Comparison of ENCODE assay signal across 15 cellular contexts in genomic region chr20:59823030-59823423, GRCh38.
"Had no signal": no experiment of that assay in that cellular context is flagged by ENCODE, and none has a peak within 500 bp of the region (broad histone marks: within the 10 kb centered on the region; RNA-seq: fewer than 3 reads in every experiment).

No MANE protein-coding gene starts in this region.

- H3K4me1 ChIP-seq: adrenal gland, thyroid gland had no signal

- H3K36me3 Mint-ChIP-seq: activated naive CD4-positive, alpha-beta T cell treated with anti-CD3 and anti-CD28 coated beads, Interleukin-2, amount 50 U/mL, for 72 hours; naive thymus-derived CD8-positive, alpha-beta T cell had no signal

- H3K27ac ChIP-seq: adrenal gland, cardiac muscle cell, sigmoid colon, thyroid gland had no signal

- H3K9me3 Mint-ChIP-seq: activated B cell treated with CpG ODN at 0.5 μM for 24 hours; activated naive CD4-positive, alpha-beta T cell treated with anti-CD3 and anti-CD28 coated beads, Interleukin-2, amount 50 U/mL, for 72 hours; activated T-helper 1 cell treated with anti-CD3 and anti-CD28 coated beads, Interleukin-12 subunit alpha, Interleukin-12 subunit beta, Interleukin-2, Interleukin-4 antibody, amounts not matched to agents 30 ng/mL and 10 ng/mL and 1 ng/mL, durations not matched to agents 14 hours and 24 hours and 36 hours; naive thymus-derived CD8-positive, alpha-beta T cell had no signal

- H3K27ac Mint-ChIP-seq: activated B cell treated with CpG ODN at 0.5 μM for 24 hours; activated CD8-positive, alpha-beta T cell treated with anti-CD3 and anti-CD28 coated beads, Interleukin-2, amount 10 ng/mL, durations not matched to agents 7 days and 5 days; activated naive CD4-positive, alpha-beta T cell treated with anti-CD3 and anti-CD28 coated beads, Interleukin-2, amount 50 U/mL, for 72 hours; activated T-helper 1 cell treated with anti-CD3 and anti-CD28 coated beads, Interleukin-12 subunit alpha, Interleukin-12 subunit beta, Interleukin-2, Interleukin-4 antibody, amounts not matched to agents 30 ng/mL and 10 ng/mL and 1 ng/mL, durations not matched to agents 14 hours and 24 hours and 36 hours; stimulated activated naive B cell treated with anti-CD40 and anti-IgM and Interleukin-4, amounts not matched to agents 10 μg/mL and 1 μg/mL and 100 μg/mL, for 72 hours had no signal

- H3K27me3 Mint-ChIP-seq: activated B cell treated with CpG ODN at 0.5 μM for 24 hours had no signal

- H3K4me3 ChIP-seq: adrenal gland, cardiac muscle cell, sigmoid colon, thyroid gland had no signal

- H3K27me3 ChIP-seq: adrenal gland, cardiac muscle cell, thyroid gland had no signal

- DNase-seq: activated B cell treated with CpG ODN at 0.5 μM for 24 hours; activated CD4-positive, alpha-beta T cell treated with anti-CD3 and anti-CD28 coated beads for 4 hours; activated CD8-positive, alpha-beta T cell treated with anti-CD3 and anti-CD28 coated beads, Interleukin-2, amount 10 ng/mL, durations not matched to agents 7 days and 5 days; activated gamma-delta T cell treated with Interleukin-2 at 50 U/mL for 16 hours; foreskin melanocyte; mesenchymal stem cell; naive thymus-derived CD8-positive, alpha-beta T cell; sigmoid colon; stimulated activated CD4-positive, alpha-beta T cell treated with anti-CD3 and anti-CD28 coated beads, Interleukin-4, amount 100 ng/mL, for 4 hours; stimulated activated naive B cell treated with anti-CD40 and anti-IgM and Interleukin-4, amounts not matched to agents 10 μg/mL and 1 μg/mL and 100 μg/mL, for 72 hours; thyroid gland had no signal

- H3K4me1 Mint-ChIP-seq: activated B cell treated with CpG ODN at 0.5 μM for 24 hours; naive thymus-derived CD8-positive, alpha-beta T cell; stimulated activated naive B cell treated with anti-CD40 and anti-IgM and Interleukin-4, amounts not matched to agents 10 μg/mL and 1 μg/mL and 100 μg/mL, for 72 hours had no signal

- H3K4me3 Mint-ChIP-seq: activated B cell treated with CpG ODN at 0.5 μM for 24 hours; activated CD8-positive, alpha-beta T cell treated with anti-CD3 and anti-CD28 coated beads, Interleukin-2, amount 10 ng/mL, durations not matched to agents 7 days and 5 days; activated T-helper 1 cell treated with anti-CD3 and anti-CD28 coated beads, Interleukin-12 subunit alpha, Interleukin-12 subunit beta, Interleukin-2, Interleukin-4 antibody, amounts not matched to agents 30 ng/mL and 10 ng/mL and 1 ng/mL, durations not matched to agents 14 hours and 24 hours and 36 hours; naive thymus-derived CD8-positive, alpha-beta T cell; stimulated activated naive B cell treated with anti-CD40 and anti-IgM and Interleukin-4, amounts not matched to agents 10 μg/mL and 1 μg/mL and 100 μg/mL, for 72 hours had no signal

- H3K9me3 ChIP-seq: adrenal gland, sigmoid colon, thyroid gland had no signal
